ENCODE assay signal across 18 cellular contexts in the genomic region with DNA sequence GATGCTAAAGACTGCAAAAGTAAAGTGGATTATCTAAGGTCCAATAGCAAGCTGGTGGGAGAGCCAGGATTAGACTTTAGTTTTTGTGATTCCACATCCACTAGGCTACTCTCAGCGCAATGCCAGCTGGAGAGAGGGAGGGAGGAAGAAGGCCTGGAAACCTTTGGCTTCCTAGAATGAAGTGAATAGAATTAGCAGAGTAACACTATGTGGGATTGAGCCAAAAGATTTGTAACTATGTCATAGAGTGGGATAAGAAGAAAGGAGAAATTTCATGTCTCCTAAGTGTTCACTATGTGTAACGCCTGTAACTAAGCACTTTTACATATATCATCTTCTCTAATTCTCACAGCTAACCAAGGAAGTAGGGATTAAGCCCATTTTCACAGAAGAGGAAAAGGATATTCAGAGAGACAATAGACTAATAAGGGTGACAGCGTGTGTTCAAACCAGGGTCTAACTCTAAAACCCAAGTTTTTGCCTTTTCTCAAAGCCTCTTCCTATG. TPM values are rescaled to one million over a fixed set of nuclear protein-coding genes. Genes with fewer than 3 reads are reported as not detected.
DNase-seq lines count a peak whose midpoint lies in the region; TF ChIP-seq lines count a peak whose summit lies in the region.
"Had no signal": no experiment of that assay in that cellular context is flagged by ENCODE, and none has a peak within 500 bp of the region (broad histone marks: within the 10 kb centered on the region; RNA-seq: fewer than 3 reads in every experiment).

No MANE protein-coding gene starts in this region.

- H3K36me3 Mint-ChIP-seq in neural progenitor cell = no peaks in the 10 kb centered on the region

- intact Hi-C loops in A673 (cut with micrococcal nuclease; ENCODE audit: unreplicated experiment) (loop anchor here (2.0 to 5.0 kb wide), 3 partner anchors 50 to 719 kb away; no protein-coding TSS in a partner anchor), posterior vena cava (cut with DNase I) (loop anchor here in 1 of 2 donors (5.0 kb wide), 1 partner anchor 64 kb away; no protein-coding TSS in a partner anchor)

- H3K27me3 ChIP-seq in A673 (replicated peaks; ENCODE audit: insufficient read depth, low read depth, low read length, poor library complexity) = no peaks in the 10 kb centered on the region
- H3K27me3 ChIP-seq in neural progenitor cell = no peaks in the 10 kb centered on the region
- no peaks in the 10 kb centered on the region; the same call in 1 of the 2 replicates for H3K27me3 ChIP-seq in H7 (ENCODE audit: control insufficient read depth, insufficient read depth, low read length)
- H3K27me3 ChIP-seq: SJCRH30 had no signal

- H3K36me3 ChIP-seq in A673 (ENCODE audit: insufficient read depth, low read length, poor library complexity, severe bottlenecking) (no peaks in the 10 kb centered on the region), neural progenitor cell (no peaks in the 10 kb centered on the region), H7 (replicated peaks; ENCODE audit: control insufficient read depth, insufficient read depth, low read length) (no peaks in the 10 kb centered on the region)
- H3K36me3 ChIP-seq: MG63, SJCRH30 had no signal

- no peaks in the 10 kb centered on the region for H3K79me2 ChIP-seq in neural progenitor cell (ENCODE audit: low read depth)

- CTCF ChIA-PET in A673 (lab: Charles Lee) = interaction anchor here (0.5 to 2.8 kb wide), 3 partner anchors 14 to 484 kb away, joined by 4 to 9 read pairs (median 6); no protein-coding TSS in a partner anchor

- peaks cover 8% of the 10 kb centered on the region for H3K4me1 Mint-ChIP-seq in neural progenitor cell
- H3K4me1 Mint-ChIP-seq: GM23338 had no signal

- no peak overlapping the region for H2AFZ ChIP-seq in neural progenitor cell (replicated peaks)
- H2AFZ ChIP-seq: GM23338, PC-9 had no signal

- H3K9me3 Mint-ChIP-seq in neural progenitor cell = no peaks in the 10 kb centered on the region
- H3K9me3 Mint-ChIP-seq: GM23338 had no signal

- no peaks in the 10 kb centered on the region for H4K20me1 ChIP-seq in neural progenitor cell (ENCODE audit: low read depth)

- DNase-seq in A673 (ENCODE audit: low spot score) (peak; percentile 92), NCI-H524 treated with DMSO at 0.1 percent for 48 hours (lab: John Stamatoyannopoulos, UW) (peak; percentile 17), dedifferentiated amniotic fluid mesenchymal stem cell (ENCODE audit: extremely low spot score) (peak; percentile 14), neural progenitor cell (ENCODE audit: low spot score) (peak; percentile 26), posterior vena cava (ENCODE audit: low spot score) (no peak), H7 (no peak), GF-D8 (lab: John Stamatoyannopoulos, UW) (no peak), HT-29 (ENCODE audit: low spot score) (no peak)
- DNase-seq: C1 segment of cervical spinal cord, DND-41, NCI-H1105 treated with DMSO at 0.1 percent for 48 hours, NCI-H187 treated with DMSO at 0.1 percent for 48 hours, NCI-H748 treated with DMSO at 0.1 percent for 48 hours, PC-9 had no signal

- no peak overlapping the region for H3K9ac ChIP-seq in neural progenitor cell

- BruUV-seq in A673 (replicated peaks; lab: Mats Ljungman, UMichigan) = no TSS peak

- H3K4me1 ChIP-seq in A673 (ENCODE audit: insufficient read depth, low read length, poor library complexity, severe bottlenecking) (peaks cover 62% of the 10 kb centered on the region), neural progenitor cell (no peaks in the 10 kb centered on the region)

- H3K27ac Mint-ChIP-seq in neural progenitor cell = no peak overlapping the region
- H3K27ac Mint-ChIP-seq: GM23338 had no signal

- POLR2A ChIA-PET in A673 (lab: Charles Lee; ENCODE audit: low non-redundant PET) = interaction anchor here (0.7 kb wide), 1 partner anchor 403 kb away, joined by 3 read pairs; no protein-coding TSS in a partner anchor

- H3K4me3 Mint-ChIP-seq in neural progenitor cell = no peak overlapping the region
- H3K4me3 Mint-ChIP-seq: GM23338 had no signal

- H3K27ac ChIP-seq in A673 (ENCODE audit: low read depth, low read length, poor library complexity, severe bottlenecking) = peak overlapping the region; percentile 89
- no peak overlapping the region for H3K27ac ChIP-seq in neural progenitor cell
- H3K27ac ChIP-seq: PC-9, SJCRH30 had no signal

- peaks cover 7% of the 10 kb centered on the region for H3K27me3 Mint-ChIP-seq in neural progenitor cell (ENCODE audit: insufficient read depth, low read depth)

- no peaks in the 10 kb centered on the region for H3K9me3 ChIP-seq in A673 (ENCODE audit: low read depth, low read length, poor library complexity, severe bottlenecking)
- no peaks in the 10 kb centered on the region for H3K9me3 ChIP-seq in neural progenitor cell (ENCODE audit: low read depth)
- H3K9me3 ChIP-seq: MG63, SJCRH30 had no signal

- no peak overlapping the region for H3K4me2 ChIP-seq in neural progenitor cell
- H3K4me2 ChIP-seq: GM23338, PC-9 had no signal

- H3K4me3 ChIP-seq in A673 (ENCODE audit: low read depth, low read length, poor library complexity, severe bottlenecking) (peak overlapping the region; percentile 6), neural progenitor cell (no peak overlapping the region), H7 (ENCODE audit: insufficient read depth, low read depth, low read length) (no peak overlapping the region)
- H3K4me3 ChIP-seq: GM12878, GM23338, MG63, PC-9, SJCRH30 had no signal

- no peaks in the 10 kb centered on the region for H3F3A ChIP-seq in neural progenitor cell (ENCODE audit: low read depth)

- TF ChIP-seq CTCF in A673 (conservative IDR thresholded peaks at IDR 0.05; ENCODE audit: low read depth, low read length) (no peak), neural progenitor cell (IDR thresholded peaks at IDR 0.05) (no peak)

RNA-seq across cellular contexts. Expression of gene NSRP1, which starts 25.4 kb away (rescaled TPM):
- total RNA-seq in A673 (2021) = 43.5 and 50.5 TPM in 2 replicates
- total RNA-seq in neural progenitor cell (ENCODE audit: low replicate concordance) = 13.1 and 14.8 TPM in 2 replicates
- total RNA-seq in posterior vena cava = 10 to 100 TPM; 42.5 to 62.9 TPM
- 3.0 and 6.7 TPM in 2 replicates for total RNA-seq in H7 (2014; rRNA removed; shearing (Covaris generic))
- 11.1 and 18.5 TPM in 2 replicates for total RNA-seq in HT-29 (2014; rRNA removed; shearing (Covaris generic))

Comparison
In these comparisons a context has a peak if more than half of its experiments do, and no peak if none do; other contexts are left out.
1. DNase-seq: peak in A673 (single experiment), NCI-H524 treated with DMSO at 0.1 percent for 48 hours (single experiment), dedifferentiated amniotic fluid mesenchymal stem cell (single experiment) and neural progenitor cell (single experiment); none in posterior vena cava (single experiment), H7 (single experiment), GF-D8 (single experiment) and HT-29 (single experiment).